In genomic region chr2:209600257-209601180, GRCh38 we compare ENCODE assay signal across 2 cellular contexts.
TF ChIP-seq lines count a peak whose summit lies in the region.

No MANE protein-coding gene starts in this region.

TF ChIP-seq in GM23338, 12 proteins besides CTCF, POLR2A, EP300 and RAD21 (continued from another document):
- TF ChIP-seq REST (IDR thresholded peaks at IDR 0.05; ENCODE audit: unreplicated experiment) (no peak), EZH2phosphoT487 (IDR thresholded peaks at IDR 0.05; ENCODE audit: unreplicated experiment) (no peak), ZNF462 (CRISPR knock-in tag; IDR thresholded peaks at IDR 0.05) (no peak), ZNF114 (CRISPR knock-in tag; IDR thresholded peaks at IDR 0.05) (no peak), JUNB (IDR thresholded peaks at IDR 0.05; ENCODE audit: unreplicated experiment) (no peak)

TF ChIP-seq in WTC11, 78 proteins besides CTCF, POLR2A, EP300 and RAD21 (continued from another document):
- TF ChIP-seq PRDM15 (CRISPR knock-in tag; IDR thresholded peaks at IDR 0.05) (no peak), NR1H2 (CRISPR knock-in tag; IDR thresholded peaks at IDR 0.05) (no peak), EMX1 (CRISPR knock-in tag; IDR thresholded peaks at IDR 0.05) (no peak), TEAD4 (CRISPR knock-in tag; IDR thresholded peaks at IDR 0.05) (no peak), PRRX2 (CRISPR knock-in tag; IDR thresholded peaks at IDR 0.05) (no peak), ARID4B (CRISPR knock-in tag; IDR thresholded peaks at IDR 0.05; ENCODE audit: borderline replicate concordance) (no peak), MLX (CRISPR knock-in tag; IDR thresholded peaks at IDR 0.05) (no peak), ZNF121 (CRISPR knock-in tag; IDR thresholded peaks at IDR 0.05) (no peak), SMAD3 (CRISPR knock-in tag; IDR thresholded peaks at IDR 0.05; ENCODE audit: borderline replicate concordance) (no peak), MAX (CRISPR knock-in tag; IDR thresholded peaks at IDR 0.05) (no peak), ZBTB43 (CRISPR knock-in tag; IDR thresholded peaks at IDR 0.05) (no peak)
